2 cellular contexts compared by ENCODE assay signal in the genomic region with DNA sequence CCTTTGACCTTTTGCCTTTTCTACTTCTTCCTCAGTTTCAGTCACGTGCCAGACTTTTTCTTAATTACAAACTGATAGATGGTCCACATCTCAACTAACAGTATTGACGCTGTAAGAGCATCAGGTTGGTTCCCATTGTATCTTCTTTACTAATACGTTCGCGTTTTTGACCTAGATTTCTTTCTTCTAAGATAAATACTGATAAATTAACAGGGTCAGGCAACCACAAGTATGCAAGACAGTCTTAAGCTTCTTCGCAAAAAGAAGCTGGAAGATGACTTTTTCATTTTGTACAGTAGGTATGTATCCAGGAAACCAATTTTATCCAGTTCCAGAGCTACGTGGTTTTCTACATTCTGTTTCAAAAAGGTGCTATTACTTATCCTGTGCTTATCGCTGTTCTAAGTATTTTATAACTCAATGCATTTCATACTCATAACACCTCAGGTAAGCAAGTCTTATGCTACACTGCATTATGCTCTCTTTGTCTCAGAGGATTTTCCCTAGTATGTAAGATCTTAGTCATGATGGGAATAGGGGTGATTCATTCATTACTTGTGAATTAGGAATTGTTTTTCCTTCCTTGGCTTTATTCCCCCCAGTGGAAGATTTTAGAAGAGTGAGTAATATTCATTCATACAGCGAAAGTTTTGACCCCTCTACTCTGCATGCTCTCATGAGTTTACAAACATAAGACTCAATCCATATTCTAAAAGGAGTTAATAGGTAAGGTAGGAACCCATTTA.
TF ChIP-seq lines count a peak whose summit lies in the region.

No MANE protein-coding gene starts in this region.

TF ChIP-seq in H1, 55 proteins besides CTCF, POLR2A, EP300 and RAD21:
- no peak for TF ChIP-seq SIN3A (conservative IDR thresholded peaks at IDR 0.05 in 1 of 2, IDR thresholded peaks at IDR 0.05 in 1 of 2; ENCODE audit: low read depth in 1 of 2, low read length in 2 of 2)
- TF ChIP-seq, protein P1, sequence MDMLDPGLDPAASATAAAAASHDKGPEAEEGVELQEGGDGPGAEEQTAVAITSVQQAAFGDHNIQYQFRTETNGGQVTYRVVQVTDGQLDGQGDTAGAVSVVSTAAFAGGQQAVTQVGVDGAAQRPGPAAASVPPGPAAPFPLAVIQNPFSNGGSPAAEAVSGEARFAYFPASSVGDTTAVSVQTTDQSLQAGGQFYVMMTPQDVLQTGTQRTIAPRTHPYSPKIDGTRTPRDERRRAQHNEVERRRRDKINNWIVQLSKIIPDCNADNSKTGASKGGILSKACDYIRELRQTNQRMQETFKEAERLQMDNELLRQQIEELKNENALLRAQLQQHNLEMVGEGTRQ (IDR thresholded peaks at IDR 0.05; ENCODE audit: low read length), result 0 out of 2 replicates have a peak, but pooled peaks have one; percentile 15
- TF ChIP-seq POU5F1 (IDR thresholded peaks at IDR 0.05; ENCODE audit: low read depth, low read length), result no peak

TF ChIP-seq in neural cell, 6 proteins besides CTCF, POLR2A, EP300 and RAD21:
- TF ChIP-seq SMC3 (conservative IDR thresholded peaks at IDR 0.05; ENCODE audit: poor library complexity) (no peak), TAF1 (IDR thresholded peaks at IDR 0.05; ENCODE audit: low read depth) (no peak), POLR2AphosphoS5 (IDR thresholded peaks at IDR 0.05) (no peak), EZH2 (IDR thresholded peaks at IDR 0.05; ENCODE audit: borderline replicate concordance, insufficient read depth, low read length, poor library complexity, severe bottlenecking) (no peak), MXI1 (conservative IDR thresholded peaks at IDR 0.05; ENCODE audit: poor library complexity, severe bottlenecking) (no peak)
- TF ChIP-seq, protein P2, sequence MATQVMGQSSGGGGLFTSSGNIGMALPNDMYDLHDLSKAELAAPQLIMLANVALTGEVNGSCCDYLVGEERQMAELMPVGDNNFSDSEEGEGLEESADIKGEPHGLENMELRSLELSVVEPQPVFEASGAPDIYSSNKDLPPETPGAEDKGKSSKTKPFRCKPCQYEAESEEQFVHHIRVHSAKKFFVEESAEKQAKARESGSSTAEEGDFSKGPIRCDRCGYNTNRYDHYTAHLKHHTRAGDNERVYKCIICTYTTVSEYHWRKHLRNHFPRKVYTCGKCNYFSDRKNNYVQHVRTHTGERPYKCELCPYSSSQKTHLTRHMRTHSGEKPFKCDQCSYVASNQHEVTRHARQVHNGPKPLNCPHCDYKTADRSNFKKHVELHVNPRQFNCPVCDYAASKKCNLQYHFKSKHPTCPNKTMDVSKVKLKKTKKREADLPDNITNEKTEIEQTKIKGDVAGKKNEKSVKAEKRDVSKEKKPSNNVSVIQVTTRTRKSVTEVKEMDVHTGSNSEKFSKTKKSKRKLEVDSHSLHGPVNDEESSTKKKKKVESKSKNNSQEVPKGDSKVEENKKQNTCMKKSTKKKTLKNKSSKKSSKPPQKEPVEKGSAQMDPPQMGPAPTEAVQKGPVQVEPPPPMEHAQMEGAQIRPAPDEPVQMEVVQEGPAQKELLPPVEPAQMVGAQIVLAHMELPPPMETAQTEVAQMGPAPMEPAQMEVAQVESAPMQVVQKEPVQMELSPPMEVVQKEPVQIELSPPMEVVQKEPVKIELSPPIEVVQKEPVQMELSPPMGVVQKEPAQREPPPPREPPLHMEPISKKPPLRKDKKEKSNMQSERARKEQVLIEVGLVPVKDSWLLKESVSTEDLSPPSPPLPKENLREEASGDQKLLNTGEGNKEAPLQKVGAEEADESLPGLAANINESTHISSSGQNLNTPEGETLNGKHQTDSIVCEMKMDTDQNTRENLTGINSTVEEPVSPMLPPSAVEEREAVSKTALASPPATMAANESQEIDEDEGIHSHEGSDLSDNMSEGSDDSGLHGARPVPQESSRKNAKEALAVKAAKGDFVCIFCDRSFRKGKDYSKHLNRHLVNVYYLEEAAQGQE (IDR thresholded peaks at IDR 0.05; ENCODE audit: borderline replicate concordance), result no peak
